Comparison of ENCODE assay signal across 8 cellular contexts in the genomic region with DNA sequence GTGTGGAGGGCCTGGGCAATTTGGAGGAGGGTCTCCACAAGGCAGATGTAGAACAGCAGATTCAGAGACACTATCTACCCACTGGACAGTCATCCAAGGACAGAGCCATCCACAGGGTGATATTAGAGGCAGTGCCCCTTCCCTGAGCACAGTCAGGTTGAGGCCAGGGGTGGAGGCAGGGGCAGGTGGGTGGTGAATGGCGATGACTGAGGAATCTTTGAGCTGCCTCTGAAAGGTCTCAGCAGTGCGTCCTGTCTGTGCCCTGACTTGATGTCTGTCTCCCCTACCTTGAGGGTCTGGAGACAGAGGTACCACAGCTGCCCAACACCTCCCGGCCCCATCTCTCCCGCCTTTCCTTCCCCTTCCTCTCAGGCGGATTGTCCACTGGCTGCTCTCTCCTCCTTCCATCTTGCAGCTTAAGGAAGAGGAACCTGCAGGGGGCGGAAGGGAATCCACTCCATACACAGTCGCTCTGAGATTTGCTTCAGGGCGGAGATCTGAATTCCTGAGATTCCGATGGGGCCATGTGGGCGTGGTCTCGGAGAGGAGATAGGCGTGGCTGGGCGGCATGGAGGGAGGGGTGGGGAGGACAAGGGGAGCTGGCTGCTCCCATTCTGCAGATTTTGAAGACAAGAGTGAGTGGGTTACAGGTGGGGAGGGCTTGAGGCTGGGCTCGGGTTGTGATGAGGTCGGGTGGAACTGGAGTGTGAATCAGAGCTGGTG. TPM values are rescaled to one million over a fixed set of nuclear protein-coding genes. Genes with fewer than 3 reads are reported as not detected.
DNase-seq lines count a peak whose midpoint lies in the region; ATAC-seq and TF ChIP-seq lines count a peak whose summit lies in the region.

No MANE protein-coding gene starts in this region.

- ATAC-seq in lung (ENCODE audit: insufficient read depth, low FRiP score) (peak; percentile 82), HG03457 (IDR thresholded peaks at IDR 0.05; ENCODE audit: unreplicated experiment) (no peak)

- H3K4me1 ChIP-seq in lung (ENCODE audit: control insufficient read depth in 2 of 2, insufficient read depth in 2 of 2, low read length in 2 of 2) = peaks cover 0 to 14% of the 10 kb centered on the region in 2 donors

- WGBS in lung, 2 donors = 14% methylated on average over 15 of the region's 15 CpGs

- no peak overlapping the region for H3K4me3 ChIP-seq in LNCaP clone FGC (ENCODE audit: low read depth, low read length)
- no peak overlapping the region for H3K4me3 ChIP-seq in lung

- no peaks in the 10 kb centered on the region for H3K36me3 ChIP-seq in lung (ENCODE audit: control insufficient read depth in 2 of 2, insufficient read depth in 2 of 2, low read length in 2 of 2)

- no peak overlapping the region for H3K27ac ChIP-seq in C4-2B
- H3K27ac ChIP-seq in lung (ENCODE audit: low read depth in 1 of 2, low read length in 1 of 2) = peak overlapping the region in 1 of 2 donors; percentile 32

- no peaks in the 10 kb centered on the region for H3K9me3 ChIP-seq in lung (ENCODE audit: control insufficient read depth in 2 of 2, insufficient read depth in 1 of 2, low read length in 1 of 2)

- DNase-seq in LNCaP clone FGC (ENCODE audit: low read depth) (peak; percentile 47), ecto neural progenitor cell (ENCODE audit: low spot score) (peak; percentile 91), lung (ENCODE audit: low spot score) (peak; percentile 94), NCI-H2029 (lab: John Stamatoyannopoulos, UW) (no peak), NOMO-1 treated with DMSO at 0.1 percent for 48 hours (lab: John Stamatoyannopoulos, UW; ENCODE audit: unreplicated experiment) (no peak), T-helper 1 cell (no peak)

- no peaks in the 10 kb centered on the region for H3K27me3 ChIP-seq in lung (ENCODE audit: control insufficient read depth, insufficient read depth)

- TF ChIP-seq CTCF in C4-2B (conservative IDR thresholded peaks at IDR 0.05) (peak; percentile 68), LNCaP clone FGC (IDR thresholded peaks at IDR 0.05; ENCODE audit: control insufficient read depth, extremely low read depth, insufficient read depth) (peak; percentile 52), lung (IDR thresholded peaks at IDR 0.05; ENCODE audit: control extremely low read depth, extremely low read depth) (no peak)

RNA-seq across cellular contexts. Expression of gene MUCL3, which starts 1.7 kb away (rescaled TPM):
- total RNA-seq in lung = 1 to 10 TPM in 1 of 2 donors, under 1 TPM in 1; 0.51 to 3.6 TPM
- 1 to 10 TPM in 1 of 2 donors, under 1 TPM in 1; 0.47 to 6.4 TPM for polyA plus RNA-seq in lung

RNA-seq across cellular contexts. Expression of gene SFTA2, which starts 10.5 kb away (rescaled TPM):
- total RNA-seq in lung = 100 to 1,000 TPM in 1 of 2 donors, 10 to 100 TPM in 1; 65.4 to 374 TPM
- 1,000 to 10,000 TPM in 1 of 2 donors, 100 to 1,000 TPM in 1; 771 to 2,392 TPM for polyA plus RNA-seq in lung

RNA-seq across cellular contexts. Expression of gene VARS2, which starts 28.5 kb away (rescaled TPM):
- 10 to 100 TPM; 17.4 to 32.2 TPM for total RNA-seq in lung
- 10 to 100 TPM; 18.8 to 38.4 TPM for polyA plus RNA-seq in lung

RNA-seq across cellular contexts. Expression of gene GTF2H4, which starts 34.5 kb away (rescaled TPM):
- 10 to 100 TPM; 31.1 to 37.2 TPM for total RNA-seq in lung
- polyA plus RNA-seq in lung = 10 to 100 TPM; 25.3 to 31.0 TPM

RNA-seq across cellular contexts. Expression of gene MUC21, which starts 41.0 kb away (rescaled TPM):
- 1 to 10 TPM in 1 of 2 donors, under 1 TPM in 1; 0.40 to 8.6 TPM for total RNA-seq in lung
- polyA plus RNA-seq in lung = 1 to 10 TPM; 3.3 to 4.6 TPM

Comparison
In these comparisons a context has a peak if more than half of its experiments do, and no peak if none do; other contexts are left out.
1. DNase-seq: peak in LNCaP clone FGC (single experiment), ecto neural progenitor cell (single experiment) and lung (single experiment); none in NCI-H2029 (single experiment), NOMO-1 treated with DMSO at 0.1 percent for 48 hours (single experiment) and T-helper 1 cell (0 of 5).